ENCODE assay signal across 23 cellular contexts in genomic region chr9:26742843-26743242, GRCh38.
"Had no signal": no experiment of that assay in that cellular context is flagged by ENCODE, and none has a peak within 500 bp of the region (broad histone marks: within the 10 kb centered on the region; RNA-seq: fewer than 3 reads in every experiment).

No MANE protein-coding gene starts in this region.

- ATAC-seq: activated CD8-positive, alpha-beta memory T cell treated with anti-CD3 and anti-CD28 coated beads, Interleukin-2, amount 10 ng/mL, durations not matched to agents 7 days and 5 days; activated naive CD8-positive, alpha-beta T cell treated with anti-CD3 and anti-CD28 coated beads, Interleukin-2, amount 50 U/mL, for 24 hours; body of pancreas; T-helper 17 cell had no signal

- DNase-seq: activated B cell treated with CpG ODN at 0.5 μM for 24 hours; activated CD4-positive, alpha-beta T cell treated with anti-CD3 and anti-CD28 coated beads for 1 hour; activated CD4-positive, alpha-beta T cell treated with anti-CD3 and anti-CD28 coated beads, Interleukin-2, amount 10 ng/mL, durations not matched to agents 24 days and 14 days; activated CD4-positive, alpha-beta T cell treated with anti-CD3 and anti-CD28 coated beads, Interleukin-2, amount 50 U/mL, for 48 hours; activated CD8-positive, alpha-beta memory T cell treated with anti-CD3 and anti-CD28 coated beads, Interleukin-2, amount 10 ng/mL, durations not matched to agents 7 days and 5 days; activated effector memory CD4-positive, alpha-beta T cell treated with Interleukin-2 at 50 U/mL for 16 hours; activated naive CD4-positive, alpha-beta T cell; activated naive CD8-positive, alpha-beta T cell treated with anti-CD3 and anti-CD28 coated beads, Interleukin-2, amount 50 U/mL, for 24 hours; activated T-cell treated with anti-CD3 and anti-CD28 coated beads, Interleukin-2, amount 50 U/mL, for 24 hours; amniotic stem cell; body of pancreas; KG1; NCI-H1048; NCI-H146; NCI-H187 treated with DMSO at 0.1 percent for 48 hours; NCI-H2081 treated with DMSO at 0.1 percent for 48 hours; NCI-H446; NCI-H524; SIG-M5; T-helper 17 cell; T-helper 9 cell had no signal

- H3K4me1 Mint-ChIP-seq: activated B cell treated with CpG ODN at 0.5 μM for 24 hours; activated CD4-positive, alpha-beta T cell treated with anti-CD3 and anti-CD28 coated beads, Interleukin-2, amount 10 ng/mL, durations not matched to agents 24 days and 14 days; activated CD8-positive, alpha-beta memory T cell treated with anti-CD3 and anti-CD28 coated beads, Interleukin-2, amount 10 ng/mL, durations not matched to agents 7 days and 5 days; activated naive CD8-positive, alpha-beta T cell treated with anti-CD3 and anti-CD28 coated beads, Interleukin-2, amount 50 U/mL, for 24 hours; T-helper 17 cell had no signal

- H3K36me3 Mint-ChIP-seq: activated CD8-positive, alpha-beta memory T cell treated with anti-CD3 and anti-CD28 coated beads, Interleukin-2, amount 10 ng/mL, durations not matched to agents 7 days and 5 days had no signal

- H3K9me3 Mint-ChIP-seq: activated CD4-positive, alpha-beta T cell treated with anti-CD3 and anti-CD28 coated beads, Interleukin-2, amount 10 ng/mL, durations not matched to agents 24 days and 14 days; activated T-helper 1 cell treated with anti-CD3 and anti-CD28 coated beads, Interleukin-12 subunit alpha, Interleukin-12 subunit beta, Interleukin-2, Interleukin-4 antibody, amounts not matched to agents 30 ng/mL and 10 ng/mL and 1 ng/mL, durations not matched to agents 14 hours and 24 hours and 36 hours had no signal

- H3K4me3 Mint-ChIP-seq: activated B cell treated with CpG ODN at 0.5 μM for 24 hours; activated CD4-positive, alpha-beta T cell treated with anti-CD3 and anti-CD28 coated beads, Interleukin-2, amount 10 ng/mL, durations not matched to agents 24 days and 14 days; activated CD8-positive, alpha-beta memory T cell treated with anti-CD3 and anti-CD28 coated beads, Interleukin-2, amount 10 ng/mL, durations not matched to agents 7 days and 5 days; activated naive CD4-positive, alpha-beta T cell treated with anti-CD3 and anti-CD28 coated beads, Interleukin-2, amount 50 U/mL, for 24 hours; activated naive CD8-positive, alpha-beta T cell treated with anti-CD3 and anti-CD28 coated beads, Interleukin-2, amount 50 U/mL, for 24 hours; activated T-cell treated with anti-CD3 and anti-CD28 coated beads, Interleukin-2, amount 50 U/mL, for 24 hours; activated T-helper 1 cell treated with anti-CD3 and anti-CD28 coated beads, Interleukin-12 subunit alpha, Interleukin-12 subunit beta, Interleukin-2, Interleukin-4 antibody, amounts not matched to agents 30 ng/mL and 10 ng/mL and 1 ng/mL, durations not matched to agents 14 hours and 24 hours and 36 hours; T-helper 17 cell had no signal

- H3K27ac Mint-ChIP-seq: activated B cell treated with CpG ODN at 0.5 μM for 24 hours; activated CD4-positive, alpha-beta T cell treated with anti-CD3 and anti-CD28 coated beads, Interleukin-2, amount 10 ng/mL, durations not matched to agents 24 days and 14 days; activated CD8-positive, alpha-beta memory T cell treated with anti-CD3 and anti-CD28 coated beads, Interleukin-2, amount 10 ng/mL, durations not matched to agents 7 days and 5 days; activated naive CD4-positive, alpha-beta T cell treated with anti-CD3 and anti-CD28 coated beads, Interleukin-2, amount 50 U/mL, for 24 hours; activated naive CD8-positive, alpha-beta T cell treated with anti-CD3 and anti-CD28 coated beads, Interleukin-2, amount 50 U/mL, for 24 hours; activated T-cell treated with anti-CD3 and anti-CD28 coated beads, Interleukin-2, amount 50 U/mL, for 24 hours; activated T-helper 1 cell treated with anti-CD3 and anti-CD28 coated beads, Interleukin-12 subunit alpha, Interleukin-12 subunit beta, Interleukin-2, Interleukin-4 antibody, amounts not matched to agents 30 ng/mL and 10 ng/mL and 1 ng/mL, durations not matched to agents 14 hours and 24 hours and 36 hours; T-helper 17 cell had no signal
